Comparison of ENCODE assay signal across 1 cellular context in genomic region chr22:48581821-48582469, GRCh38.
TF ChIP-seq lines count a peak whose summit lies in the region.

No MANE protein-coding gene starts in this region.

TF ChIP-seq in IMR-90, 13 proteins besides CTCF, POLR2A, EP300 and RAD21 (continued from another document):
- TF ChIP-seq, protein P1, sequence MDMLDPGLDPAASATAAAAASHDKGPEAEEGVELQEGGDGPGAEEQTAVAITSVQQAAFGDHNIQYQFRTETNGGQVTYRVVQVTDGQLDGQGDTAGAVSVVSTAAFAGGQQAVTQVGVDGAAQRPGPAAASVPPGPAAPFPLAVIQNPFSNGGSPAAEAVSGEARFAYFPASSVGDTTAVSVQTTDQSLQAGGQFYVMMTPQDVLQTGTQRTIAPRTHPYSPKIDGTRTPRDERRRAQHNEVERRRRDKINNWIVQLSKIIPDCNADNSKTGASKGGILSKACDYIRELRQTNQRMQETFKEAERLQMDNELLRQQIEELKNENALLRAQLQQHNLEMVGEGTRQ (IDR thresholded peaks at IDR 0.05; ENCODE audit: low read depth, low read length): no peak
